8 cellular contexts compared by ENCODE assay signal in genomic region chr1:8097077-8097799, GRCh38.
DNase-seq lines count a peak whose midpoint lies in the region; ATAC-seq and FAIRE-seq lines count a peak whose summit lies in the region.

No MANE protein-coding gene starts in this region.

- FAIRE-seq in RCC 7860 (lab: Jason Lieb, UNC) = peak; percentile 98

- ATAC-seq in GM19467 (IDR thresholded peaks at IDR 0.05; ENCODE audit: unreplicated experiment) (peak; percentile 74), HG03469 (IDR thresholded peaks at IDR 0.05; ENCODE audit: unreplicated experiment) (peak; percentile 76)

- H3K4me1 ChIP-seq in endocrine pancreas (ENCODE audit: control insufficient read depth, insufficient read depth, low read length) (peaks cover 27% of the 10 kb centered on the region), rectal smooth muscle tissue (ENCODE audit: control insufficient read depth, insufficient read depth, low read length) (peaks cover 12% of the 10 kb centered on the region)

- H3K9me3 ChIP-seq in endocrine pancreas (ENCODE audit: control insufficient read depth, low read length) = no peaks in the 10 kb centered on the region

- H3K27ac ChIP-seq in rectal smooth muscle tissue (ENCODE audit: low read depth, low read length) (peak overlapping the region; percentile 58), substantia nigra (ENCODE audit: low read depth, low read length, poor library complexity, severe bottlenecking) (no peak overlapping the region)

- DNase-seq in ELR (ENCODE audit: low read depth) = peak; percentile 96
- peak; percentile 99 for DNase-seq in RCC 7860 (ENCODE audit: low spot score)
- DNase-seq in substantia nigra (lab: John Stamatoyannopoulos, UW) = no peak
- no peak for DNase-seq in UCSD-AML1 (lab: John Stamatoyannopoulos, UW; ENCODE audit: unreplicated experiment)

- H3K27me3 ChIP-seq in endocrine pancreas (ENCODE audit: control insufficient read depth, insufficient read depth, low read length) (no peaks in the 10 kb centered on the region), rectal smooth muscle tissue (ENCODE audit: control insufficient read depth, insufficient read depth, low read length) (no peaks in the 10 kb centered on the region)

- H3K36me3 ChIP-seq in endocrine pancreas (ENCODE audit: control insufficient read depth, insufficient read depth, low read length) (no peaks in the 10 kb centered on the region), rectal smooth muscle tissue (ENCODE audit: control insufficient read depth, insufficient read depth, low read length) (no peaks in the 10 kb centered on the region)

- H3K9ac ChIP-seq in endocrine pancreas (ENCODE audit: control insufficient read depth, insufficient read depth, low read length) (no peak overlapping the region), rectal smooth muscle tissue (ENCODE audit: low read length) (no peak overlapping the region)

- H3K4me3 ChIP-seq in endocrine pancreas (ENCODE audit: control insufficient read depth, insufficient read depth, low read length) = peak overlapping the region; percentile 38
- H3K4me3 ChIP-seq in rectal smooth muscle tissue (ENCODE audit: low read length) = no peak overlapping the region

Comparison
In these comparisons a context has a peak if more than half of its experiments do, and no peak if none do; other contexts are left out.
1. DNase-seq: peak in ELR (single experiment) and RCC 7860 (single experiment); none in substantia nigra (0 of 49) and UCSD-AML1 (single experiment).